ENCODE assay signal across 11 cellular contexts in genomic region chr17:77186141-77186604, GRCh38. TPM values are rescaled to one million over a fixed set of nuclear protein-coding genes. Genes with fewer than 3 reads are reported as not detected.
DNase-seq lines count a peak whose midpoint lies in the region; ATAC-seq and TF ChIP-seq lines count a peak whose summit lies in the region.
"Had no signal": no experiment of that assay in that cellular context is flagged by ENCODE, and none has a peak within 500 bp of the region (broad histone marks: within the 10 kb centered on the region; RNA-seq: fewer than 3 reads in every experiment).

No MANE protein-coding gene starts in this region.

- WGBS in right cardiac atrium: 34% methylated on average over 13 of the region's 13 CpGs
- WGBS in suprapubic skin: 72% methylated on average over 13 of the region's 13 CpGs

- TF ChIP-seq CTCF in suprapubic skin (IDR thresholded peaks at IDR 0.05): no peak

- peaks cover 6% of the 10 kb centered on the region for H3K36me3 ChIP-seq in suprapubic skin

- H3K27ac ChIP-seq in right cardiac atrium (ENCODE audit: low read length) (peak overlapping the region; percentile 32), suprapubic skin (no peak overlapping the region)
- H3K27ac ChIP-seq: esophagus squamous epithelium had no signal

- H3K36me3 Mint-ChIP-seq in activated CD8-positive, alpha-beta T cell treated with anti-CD3 and anti-CD28 coated beads, Interleukin-2, amount 10 ng/mL, durations not matched to agents 7 days and 5 days (ENCODE audit: low read depth): peaks cover 38% of the 10 kb centered on the region

- H3K27ac Mint-ChIP-seq in activated CD8-positive, alpha-beta T cell treated with anti-CD3 and anti-CD28 coated beads, Interleukin-2, amount 10 ng/mL, durations not matched to agents 7 days and 5 days: no peak overlapping the region

- H3K9me3 ChIP-seq in right cardiac atrium (ENCODE audit: control insufficient read depth, low read length): no peaks in the 10 kb centered on the region
- H3K9me3 ChIP-seq in suprapubic skin: no peaks in the 10 kb centered on the region
- H3K9me3 ChIP-seq: esophagus squamous epithelium had no signal

- H3K4me3 ChIP-seq in right cardiac atrium (ENCODE audit: low read length) (no peak overlapping the region), suprapubic skin (no peak overlapping the region)
- H3K4me3 ChIP-seq: esophagus squamous epithelium, lung had no signal

- no peak for TF ChIP-seq POLR2A in suprapubic skin (IDR thresholded peaks at IDR 0.05)

- H3K27me3 Mint-ChIP-seq in activated CD8-positive, alpha-beta T cell treated with anti-CD3 and anti-CD28 coated beads, Interleukin-2, amount 10 ng/mL, durations not matched to agents 7 days and 5 days (ENCODE audit: low read depth): no peaks in the 10 kb centered on the region

- ATAC-seq in activated CD8-positive, alpha-beta T cell treated with anti-CD3 and anti-CD28 coated beads, Interleukin-2, amount 10 ng/mL, durations not matched to agents 7 days and 5 days: peak; percentile 78
- ATAC-seq in right cardiac atrium (peak; percentile 69 to 73), GM18873 (IDR thresholded peaks at IDR 0.05; ENCODE audit: low FRiP score, unreplicated experiment) (no peak)
- ATAC-seq in stimulated activated naive CD8-positive, alpha-beta T cell treated with anti-CD3 and anti-CD28 coated beads, Interleukin-15, Interleukin-2, amounts not matched to agents 100 U/mL and 50 U/mL, for 24 hours: peak; percentile 53

- no peaks in the 10 kb centered on the region for H3K9me3 Mint-ChIP-seq in activated CD8-positive, alpha-beta T cell treated with anti-CD3 and anti-CD28 coated beads, Interleukin-2, amount 10 ng/mL, durations not matched to agents 7 days and 5 days (ENCODE audit: insufficient read depth)

- no peak overlapping the region for H3K4me3 Mint-ChIP-seq in activated CD8-positive, alpha-beta T cell treated with anti-CD3 and anti-CD28 coated beads, Interleukin-2, amount 10 ng/mL, durations not matched to agents 7 days and 5 days

- no peak for TF ChIP-seq EP300 in suprapubic skin (IDR thresholded peaks at IDR 0.05)

- CTCF ChIA-PET in activated CD8-positive, alpha-beta T cell treated with anti-CD3 and anti-CD28 coated beads, Interleukin-2, amount 10 ng/mL, durations not matched to agents 7 days and 5 days (lab: Charles Lee): interaction anchor here (1.2 kb wide), 1 partner anchor 99 kb away, joined by 3 read pairs; no protein-coding TSS in a partner anchor

- H3K4me1 ChIP-seq in right cardiac atrium (ENCODE audit: control insufficient read depth, insufficient read depth, low read length) (peaks cover 16% of the 10 kb centered on the region), suprapubic skin (peaks cover 42% of the 10 kb centered on the region)

- intact Hi-C loops in right cardiac atrium (cut with DNase I): no loop called here

- peak; percentile 80 for DNase-seq in activated CD8-positive, alpha-beta memory T cell treated with anti-CD3 and anti-CD28 coated beads for 24 hours
- no peak for DNase-seq in activated CD8-positive, alpha-beta memory T cell treated with anti-CD3 and anti-CD28 coated beads, Interleukin-2, amount 50 U/mL, for 4 hours
- DNase-seq in activated CD8-positive, alpha-beta T cell treated with anti-CD3 and anti-CD28 coated beads, Interleukin-2, amount 10 ng/mL, durations not matched to agents 7 days and 5 days: peak; percentile 85
- peak; percentile 48 to 69 (median 69) for DNase-seq in right cardiac atrium
- DNase-seq in stimulated activated naive CD8-positive, alpha-beta T cell treated with anti-CD3 and anti-CD28 coated beads, Interleukin-15, Interleukin-2, amounts not matched to agents 100 U/mL and 50 U/mL, for 24 hours: peak; percentile 60
- no peak for DNase-seq in NCI-H2029 treated with DMSO at 0.1 percent for 48 hours (lab: John Stamatoyannopoulos, UW)
- DNase-seq in suprapubic skin (ENCODE audit: low spot score in 2 of 2): no peak
- DNase-seq: esophagus squamous epithelium, NCI-H1105 had no signal

- no peaks in the 10 kb centered on the region for H3K27me3 ChIP-seq in right cardiac atrium (ENCODE audit: control insufficient read depth, insufficient read depth)
- no peaks in the 10 kb centered on the region for H3K27me3 ChIP-seq in suprapubic skin
- H3K27me3 ChIP-seq: esophagus squamous epithelium had no signal

- peaks cover 52% of the 10 kb centered on the region for H3K4me1 Mint-ChIP-seq in activated CD8-positive, alpha-beta T cell treated with anti-CD3 and anti-CD28 coated beads, Interleukin-2, amount 10 ng/mL, durations not matched to agents 7 days and 5 days (ENCODE audit: low read depth)

- POLR2A ChIA-PET in activated CD8-positive, alpha-beta T cell treated with anti-CD3 and anti-CD28 coated beads, Interleukin-2, amount 10 ng/mL, durations not matched to agents 7 days and 5 days (lab: Charles Lee): interaction anchor here (0.7 to 1.5 kb wide), 2 partner anchors 21 to 98 kb away, joined by 3 to 4 read pairs; no protein-coding TSS in a partner anchor

RNA-seq across cellular contexts. Expression of gene SEC14L1, which starts 45.4 kb away (rescaled TPM):
- total RNA-seq in activated CD8-positive, alpha-beta T cell treated with anti-CD3 and anti-CD28 coated beads, Interleukin-2, amount 10 ng/mL, durations not matched to agents 7 days and 5 days: 10 to 100 TPM; 86.5 to 88.8 TPM
- 10 to 100 TPM; 47.2 to 58.4 (median 50.1) TPM for total RNA-seq in right cardiac atrium
- 39.6 TPM for polyA plus RNA-seq in right cardiac atrium
- 10 to 100 TPM; 35.5 to 87.3 (median 51.6) TPM for total RNA-seq in suprapubic skin

Comparison
In these comparisons a context has a peak if more than half of its experiments do, and no peak if none do; other contexts are left out.
1. DNase-seq: peak in activated CD8-positive, alpha-beta memory T cell treated with anti-CD3 and anti-CD28 coated beads for 24 hours (single experiment), activated CD8-positive, alpha-beta T cell treated with anti-CD3 and anti-CD28 coated beads, Interleukin-2, amount 10 ng/mL, durations not matched to agents 7 days and 5 days (single experiment), right cardiac atrium (3 of 3) and stimulated activated naive CD8-positive, alpha-beta T cell treated with anti-CD3 and anti-CD28 coated beads, Interleukin-15, Interleukin-2, amounts not matched to agents 100 U/mL and 50 U/mL, for 24 hours (single experiment); none in activated CD8-positive, alpha-beta memory T cell treated with anti-CD3 and anti-CD28 coated beads, Interleukin-2, amount 50 U/mL, for 4 hours (single experiment), NCI-H2029 treated with DMSO at 0.1 percent for 48 hours (single experiment) and suprapubic skin (0 of 2).